Comparison of ENCODE assay signal across 8 cellular contexts in genomic region chr6:15245361-15246216, GRCh38. TPM values are rescaled to one million over a fixed set of nuclear protein-coding genes. Genes with fewer than 3 reads are reported as not detected.
DNase-seq lines count a peak whose midpoint lies in the region; ATAC-seq and TF ChIP-seq lines count a peak whose summit lies in the region.

Gene JARID2 (plus strand): TSS chr6:15246069. CDS start chr6:15246540, 471 bp downstream.

- H3K4me3 ChIP-seq in adrenal gland (peak within 1 kb of the TSS; percentile 71 to 97 (median 88)), heart left ventricle (peak within 1 kb of the TSS; percentile 54 to 92 (median 82))

- peaks cover 30% of the 10 kb centered on the region for H3K4me1 Mint-ChIP-seq in type B pancreatic cell (ENCODE audit: unreplicated experiment)

- no peaks in the 10 kb centered on the region for H3K36me3 ChIP-seq in adrenal gland (replicated peaks in 1 of 2)
- no peaks in the 10 kb centered on the region for H3K36me3 ChIP-seq in heart left ventricle

- intact Hi-C loops in adrenal gland (cut with DNase I) (no loop called here), heart left ventricle (cut with DNase I) (loop anchor here (1.0 to 10.0 kb wide), 25 partner anchors 52 to 1035 kb away; no protein-coding TSS in a partner anchor), posterior cingulate gyrus (cut with DNase I) (loop anchor here (2.0 kb wide), 1 partner anchor 1035 kb away; no protein-coding TSS in a partner anchor)

- TF ChIP-seq POLR2A in adrenal gland (IDR thresholded peaks at IDR 0.05) (peak; percentile 87 to 98), heart left ventricle (IDR thresholded peaks at IDR 0.05) (peak; percentile 74 to 95)

- in situ Hi-C loops in GM13977 (cut with MboI; ENCODE audit: low pct_unique_long_range_greater_than_20kb, low sequenced_read_pairs, unreplicated experiment) = loop anchor here (25.0 kb wide), 1 partner anchor 1033 kb away; no protein-coding TSS in a partner anchor

- peak; percentile 98 for DNase-seq in GM13977 (ENCODE audit: low spot score)
- peak; percentile 87 for DNase-seq in NCI-H146 treated with DMSO at 0.1 percent for 48 hours (lab: John Stamatoyannopoulos, UW; ENCODE audit: unreplicated experiment)
- DNase-seq in T-helper 1 cell = peak; percentile 90 to 97 (median 94)
- DNase-seq in adrenal gland = peak; percentile 99 to 100 (median 99)
- DNase-seq in heart left ventricle = peak; percentile 99 to 100 (median 99)
- peak; percentile 95 to 99 (median 97) for DNase-seq in posterior cingulate gyrus
- DNase-seq in type B pancreatic cell (ENCODE audit: extremely low spot score, unreplicated experiment) = peak; percentile 97

- peak within 1 kb of the TSS; percentile 85 to 98 (median 91) for H3K27ac ChIP-seq in adrenal gland
- peak within 1 kb of the TSS; percentile 76 to 98 (median 95) for H3K27ac ChIP-seq in heart left ventricle

- no peaks in the 10 kb centered on the region for H3K27me3 Mint-ChIP-seq in type B pancreatic cell

- H3K9me3 ChIP-seq in adrenal gland (replicated peaks in 1 of 3) = no peaks in the 10 kb centered on the region
- H3K9me3 ChIP-seq in heart left ventricle = no peaks in the 10 kb centered on the region

- 0 to 1% (median 1%) methylated on average over 21 to 59 of the region's 59 CpGs for WGBS in adrenal gland, 4 donors
- WGBS in heart left ventricle, 4 donors = 0 to 1% (median 0%) methylated on average over 23 to 59 of the region's 59 CpGs

- H3K27me3 ChIP-seq in adrenal gland = no peaks in the 10 kb centered on the region
- no peaks in the 10 kb centered on the region for H3K27me3 ChIP-seq in heart left ventricle

- no peaks in the 10 kb centered on the region for H3K9me3 Mint-ChIP-seq in type B pancreatic cell

- TF ChIP-seq CTCF in GM13977 (IDR thresholded peaks at IDR 0.05; ENCODE audit: extremely low read depth, insufficient read depth, missing control alignments) (no peak), adrenal gland (IDR thresholded peaks at IDR 0.05) (peak in 3 of 6 experiments; percentile 18 to 37 (median 31)), heart left ventricle (IDR thresholded peaks at IDR 0.05) (no peak), type B pancreatic cell (conservative IDR thresholded peaks at IDR 0.05) (no peak)

- peak within 1 kb of the TSS; percentile 94 for H3K27ac Mint-ChIP-seq in type B pancreatic cell

- ATAC-seq in HG02870 (IDR thresholded peaks at IDR 0.05; ENCODE audit: unreplicated experiment) = peak; percentile 59
- ATAC-seq in heart left ventricle = peak; percentile 81 to 91 (median 90)

- H3K4me3 Mint-ChIP-seq in type B pancreatic cell = peak within 1 kb of the TSS; percentile 99

- no peaks in the 10 kb centered on the region for H3K36me3 Mint-ChIP-seq in type B pancreatic cell

- peaks cover 0 to 33% of the 10 kb centered on the region in 2 donors for H3K4me1 ChIP-seq in adrenal gland (replicated peaks in 1 of 2)
- H3K4me1 ChIP-seq in heart left ventricle = peaks cover 0 to 38% (median 12%) of the 10 kb centered on the region in 12 donors

RNA-seq across cellular contexts. Expression of gene JARID2, which starts in this region (rescaled TPM):
- total RNA-seq in adrenal gland (10 to 100 TPM in 3 of 8 donors, 1 to 10 TPM in 5; 3.0 to 12.3 (median 8.4) TPM), heart left ventricle (10 to 100 TPM in 3 of 9 donors, 1 to 10 TPM in 6; 6.0 to 12.2 (median 8.5) TPM), type B pancreatic cell (ENCODE audit: low replicate concordance) (35.9 and 43.9 TPM in 2 replicates)
- polyA plus RNA-seq in adrenal gland (1 to 10 TPM; 5.2 to 6.1 (median 5.3) TPM), heart left ventricle (1 to 10 TPM; 3.5 to 4.1 TPM)

Comparison
In these comparisons a context has a peak if more than half of its experiments do, and no peak if none do; other contexts are left out.
1. Peak in every context shown above with its lines: DNase-seq, ATAC-seq, H3K4me3 ChIP-seq and H3K27ac ChIP-seq.
2. intact Hi-C loops: an anchor here in heart left ventricle (1.0 to 10.0 kb wide) and posterior cingulate gyrus (2.0 kb wide); none called in adrenal gland.